Comparison of ENCODE assay signal across 8 cellular contexts in the genomic region with DNA sequence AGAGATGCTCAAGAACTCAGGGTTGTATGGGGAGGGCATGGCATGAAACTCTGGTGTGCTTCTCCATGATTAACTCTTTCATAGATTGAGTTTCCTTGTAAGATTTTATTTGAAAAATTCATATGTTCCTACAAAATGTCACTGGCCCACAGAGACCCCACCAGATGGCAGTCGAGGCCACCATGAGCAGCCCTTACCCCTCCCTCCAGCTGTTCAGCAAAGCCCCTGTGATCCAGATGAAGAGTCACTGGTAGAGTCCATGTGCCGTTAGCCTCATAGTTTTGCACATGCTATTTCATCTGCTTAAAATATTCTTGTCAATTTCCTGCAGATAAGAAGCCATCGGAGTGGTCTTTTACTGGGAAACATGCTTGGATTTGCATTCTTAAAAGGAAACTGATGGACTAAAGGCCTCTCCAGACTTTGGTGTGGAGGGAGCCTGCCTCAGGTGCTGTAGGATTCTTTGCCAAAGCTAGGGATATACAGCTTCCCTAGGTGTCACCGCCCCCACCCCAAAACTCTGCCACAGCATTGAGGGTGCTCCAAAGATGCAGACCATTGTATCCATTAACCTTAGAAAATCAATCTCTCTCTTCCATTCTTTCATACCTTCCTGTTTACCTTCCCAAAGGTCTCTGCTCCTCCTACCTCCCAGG. TPM values are rescaled to one million over a fixed set of nuclear protein-coding genes. Genes with fewer than 3 reads are reported as not detected.
DNase-seq lines count a peak whose midpoint lies in the region; ATAC-seq, FAIRE-seq and TF ChIP-seq lines count a peak whose summit lies in the region.

No MANE protein-coding gene starts in this region.

- intact Hi-C loops in kidney (cut with DNase I) = no loop called here

- TF ChIP-seq CTCF in 22Rv1 (IDR thresholded peaks at IDR 0.05) (0 out of 2 replicates have a peak, but pooled peaks have one; percentile 15), kidney (IDR thresholded peaks at IDR 0.05; ENCODE audit: borderline replicate concordance, extremely low read depth, insufficient read depth) (no peak)

- no peaks in the 10 kb centered on the region for H3K9me3 ChIP-seq in kidney (ENCODE audit: control insufficient read depth in 1 of 2, low read length in 2 of 2)

- DNase-seq in NCI-H2227 (lab: John Stamatoyannopoulos, UW; ENCODE audit: unreplicated experiment) = peak; percentile 70
- peak; percentile 12 for DNase-seq in fibroblast of gingiva (ENCODE audit: low read depth)
- DNase-seq in activated CD4-positive, CD25-positive, alpha-beta regulatory T cell treated with anti-CD3 and anti-CD28 coated beads, Interleukin-2, amount 50 U/mL, for 72 hours = no peak
- DNase-seq in kidney = no peak

- no peaks in the 10 kb centered on the region for H3K36me3 ChIP-seq in kidney (ENCODE audit: control insufficient read depth in 1 of 2, insufficient read depth in 2 of 2, low read length in 2 of 2)

- H3K27ac ChIP-seq in 22Rv1 (no peak overlapping the region), kidney (ENCODE audit: low read depth in 2 of 2, low read length in 2 of 2) (no peak overlapping the region)

- no peaks in the 10 kb centered on the region for H3K4me1 ChIP-seq in kidney (ENCODE audit: control insufficient read depth in 1 of 2, insufficient read depth in 1 of 2, low read depth in 1 of 2, low read length in 2 of 2)

- no peak overlapping the region for H3K9ac ChIP-seq in kidney (ENCODE audit: low read length in 2 of 2)

- H3K4me3 ChIP-seq in kidney (ENCODE audit: low read length in 2 of 2) = no peak overlapping the region

- peak; percentile 64 for ATAC-seq in GM18867 (IDR thresholded peaks at IDR 0.05; ENCODE audit: unreplicated experiment)
- ATAC-seq in GM21423 (IDR thresholded peaks at IDR 0.05; ENCODE audit: unreplicated experiment) = no peak
- ATAC-seq in GM18907 (IDR thresholded peaks at IDR 0.05; ENCODE audit: unreplicated experiment) = no peak

- no peak for FAIRE-seq in kidney (lab: Jason Lieb, UNC)

RNA-seq across cellular contexts. Expression of a gene that starts 18.8 kb away (rescaled TPM):
- total RNA-seq in kidney = 10.9 TPM
- polyA plus RNA-seq in kidney (ENCODE audit: insufficient read depth, low read depth, low replicate concordance) = 5.9 TPM

Comparison
In these comparisons a context has a peak if more than half of its experiments do, and no peak if none do; other contexts are left out.
1. DNase-seq: peak in NCI-H2227 (single experiment) and fibroblast of gingiva (single experiment); none in activated CD4-positive, CD25-positive, alpha-beta regulatory T cell treated with anti-CD3 and anti-CD28 coated beads, Interleukin-2, amount 50 U/mL, for 72 hours (single experiment) and kidney (single experiment).